Comparison of ENCODE assay signal across 1 cellular context in genomic region chr17:39208136-39208535, GRCh38.
TF ChIP-seq lines count a peak whose summit lies in the region.

No MANE protein-coding gene starts in this region.

TF ChIP-seq in GM12878, 131 proteins besides CTCF, POLR2A, EP300 and RAD21:
- no peak for TF ChIP-seq BCL11A (IDR thresholded peaks at IDR 0.05; ENCODE audit: low read depth, low read length)
- no peak for TF ChIP-seq EZH2 (IDR thresholded peaks at IDR 0.05; ENCODE audit: borderline replicate concordance, control insufficient read depth, low read depth, low read length)
- TF ChIP-seq MYC (IDR thresholded peaks at IDR 0.05; ENCODE audit: insufficient read depth, insufficient read length, insufficient replicate concordance, low read length, severe bottlenecking) = no peak
- TF ChIP-seq ZNF207 (IDR thresholded peaks at IDR 0.05; ENCODE audit: borderline replicate concordance) = no peak
- no peak for TF ChIP-seq ETV6 (conservative IDR thresholded peaks at IDR 0.05 in 1 of 2, IDR thresholded peaks at IDR 0.05 in 1 of 2; ENCODE audit: borderline replicate concordance in 1 of 2, low read depth in 1 of 2)
- no peak for TF ChIP-seq ZNF687 (IDR thresholded peaks at IDR 0.05)
- no peak for TF ChIP-seq NRF1 (conservative IDR thresholded peaks at IDR 0.05; ENCODE audit: low read depth, low read length)
- no peak for TF ChIP-seq NR2C2 (IDR thresholded peaks at IDR 0.05; ENCODE audit: borderline replicate concordance, control insufficient read depth, insufficient read length, low read depth)
- TF ChIP-seq ATF3 (IDR thresholded peaks at IDR 0.05; ENCODE audit: borderline replicate concordance, extremely low read depth, low read depth, low read length) = no peak
- no peak for TF ChIP-seq IKZF1 (conservative IDR thresholded peaks at IDR 0.05)
- TF ChIP-seq SKIL (IDR thresholded peaks at IDR 0.05; ENCODE audit: low read depth, poor library complexity, severe bottlenecking) = no peak
- no peak for TF ChIP-seq IRF4 (IDR thresholded peaks at IDR 0.05; ENCODE audit: low read depth, low read length)
- no peak for TF ChIP-seq E4F1 (IDR thresholded peaks at IDR 0.05; ENCODE audit: borderline replicate concordance, partially characterized antibody)
- TF ChIP-seq ZSCAN29 (IDR thresholded peaks at IDR 0.05) = no peak
- TF ChIP-seq ZNF384 (IDR thresholded peaks at IDR 0.05; ENCODE audit: borderline replicate concordance, low read depth, low read length) = no peak
- TF ChIP-seq CBX5 (IDR thresholded peaks at IDR 0.05; ENCODE audit: low read depth) = no peak
- TF ChIP-seq MYB (IDR thresholded peaks at IDR 0.05; ENCODE audit: borderline replicate concordance, low read depth, low read length) = no peak
- TF ChIP-seq MXI1 (IDR thresholded peaks at IDR 0.05; ENCODE audit: low read depth, low read length) = no peak
